8 cellular contexts compared by ENCODE assay signal in the genomic region with DNA sequence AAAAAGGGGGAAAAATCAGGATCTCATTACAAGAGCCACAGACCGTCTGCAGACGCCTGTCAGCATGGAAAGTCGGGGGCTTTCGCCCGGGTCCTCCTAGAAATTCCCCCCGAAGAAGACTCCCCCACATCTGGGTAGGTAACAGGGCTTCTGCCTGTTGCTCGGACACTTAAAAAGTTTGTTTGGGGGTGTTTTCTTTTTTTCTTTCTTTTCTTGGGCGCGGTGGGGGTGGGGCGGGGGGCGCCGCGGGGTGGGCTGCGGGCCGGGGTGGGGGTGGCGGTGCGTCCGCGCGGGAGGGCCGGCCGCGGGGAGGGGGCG. TPM values are rescaled to one million over a fixed set of nuclear protein-coding genes. Genes with fewer than 3 reads are reported as not detected.
A peak's percentile ranks its signal among the peaks of the same experiment; 100 is the strongest.
DNase-seq lines count a peak whose midpoint lies in the region; ATAC-seq and TF ChIP-seq lines count a peak whose summit lies in the region.

No MANE protein-coding gene starts in this region.

- peak; percentile 10 for ATAC-seq in GM18505 (IDR thresholded peaks at IDR 0.05; ENCODE audit: unreplicated experiment)
- peak; percentile 5 for ATAC-seq in HG02798 (IDR thresholded peaks at IDR 0.05; ENCODE audit: poor library complexity, unreplicated experiment)

- peak overlapping the region; percentile 100 for H3K18ac ChIP-seq in mesendoderm (ENCODE audit: low read length)

- peak overlapping the region; percentile 78 for H3K9ac ChIP-seq in mesendoderm (ENCODE audit: low read length)

- peak overlapping the region; percentile 86 for H2BK15ac ChIP-seq in mesendoderm (replicated peaks; ENCODE audit: low read depth)

- H3K79me2 ChIP-seq in mesendoderm (ENCODE audit: control insufficient read depth, insufficient read depth, low read length), result peaks cover 8% of the 10 kb centered on the region

- H2AK5ac ChIP-seq in mesendoderm (ENCODE audit: low read length), result no peak overlapping the region

- H2BK120ac ChIP-seq in mesendoderm (ENCODE audit: low read depth, low read length), result peak overlapping the region; percentile 66

- no peaks in the 10 kb centered on the region for H3K27me3 ChIP-seq in mesendoderm (ENCODE audit: insufficient read depth, low read length, poor library complexity)

- no peak overlapping the region for H2BK5ac ChIP-seq in mesendoderm (ENCODE audit: low read length)

- no peak overlapping the region for H4K5ac ChIP-seq in mesendoderm (ENCODE audit: low read length)

- H3K4ac ChIP-seq in mesendoderm (ENCODE audit: low read depth, low read length), result peak overlapping the region; percentile 98

- peaks cover 4% of the 10 kb centered on the region for H3K79me1 ChIP-seq in mesendoderm (ENCODE audit: low read length)

- H3K56ac ChIP-seq in mesendoderm (ENCODE audit: low read length), result peak overlapping the region; percentile 94

- H3K36me3 ChIP-seq in mesendoderm (ENCODE audit: control insufficient read depth, insufficient read depth, low read length), result no peaks in the 10 kb centered on the region

- H3K4me3 ChIP-seq in mesendoderm (ENCODE audit: low read length), result peak overlapping the region; percentile 71

- DNase-seq in mesendoderm, result no peak
- no peak for DNase-seq in UCSD-AML1 (lab: John Stamatoyannopoulos, UW; ENCODE audit: unreplicated experiment)
- DNase-seq in hippocampal formation (lab: John Stamatoyannopoulos, UW), result no peak
- no peak for DNase-seq in NCI-H345 treated with DMSO at 0.1 percent for 48 hours (lab: John Stamatoyannopoulos, UW; ENCODE audit: unreplicated experiment)
- DNase-seq in NCI-H526 (lab: John Stamatoyannopoulos, UW), result no peak

- no peak for TF ChIP-seq POLR2A in GM18505 (IDR thresholded peaks at IDR 0.05; ENCODE audit: borderline replicate concordance, extremely low read depth, insufficient read depth, insufficient read length)

- peak overlapping the region; percentile 45 for H3K4me2 ChIP-seq in mesendoderm (ENCODE audit: low read length)

- H3K23ac ChIP-seq in mesendoderm (ENCODE audit: low read length), result no peak overlapping the region

- no peaks in the 10 kb centered on the region for H3K4me1 ChIP-seq in mesendoderm (ENCODE audit: control insufficient read depth, low read depth, low read length)

- no peak overlapping the region for H4K8ac ChIP-seq in mesendoderm (ENCODE audit: low read depth, low read length)

- WGBS in adipose tissue, 3 donors, result 0 to 1% (median 0%) methylated on average over 7 to 24 of the region's 24 CpGs
- WGBS in mesendoderm (ENCODE audit: extremely low coverage, insufficient coverage, low lambda C conversion rate), result no CpG with 5 or more reads among the region's 24 CpGs

- H3K27ac ChIP-seq in adipose tissue (ENCODE audit: low read depth, low read length) (peak overlapping the region; percentile 28), mesendoderm (ENCODE audit: low read depth, low read length) (peak overlapping the region; percentile 76)

RNA-seq across cellular contexts. Expression of gene ELK3, which starts 0.4 kb away (rescaled TPM):
- polyA plus RNA-seq in adipose tissue, result 10 to 100 TPM in 2 of 3 donors, 1 to 10 TPM in 1; 4.7 to 28.1 (median 26.3) TPM
- polyA plus RNA-seq in mesendoderm (2013, experiment 1 of 2), result 24.2 TPM
- 24.0 TPM for polyA plus RNA-seq in mesendoderm (2013, experiment 2 of 2)
